ENCODE assay signal across 29 cellular contexts in genomic region chr18:66129248-66129647, GRCh38.
"Had no signal": no experiment of that assay in that cellular context is flagged by ENCODE, and none has a peak within 500 bp of the region (broad histone marks: within the 10 kb centered on the region; RNA-seq: fewer than 3 reads in every experiment).

No MANE protein-coding gene starts in this region.

- H3K4me1 Mint-ChIP-seq: activated CD4-positive, alpha-beta memory T cell treated with anti-CD3 and anti-CD28 coated beads, Interleukin-2, amount 10 ng/mL, durations not matched to agents 7 days and 5 days; activated CD4-positive, alpha-beta T cell treated with anti-CD3 and anti-CD28 coated beads for 36 hours; activated CD4-positive, alpha-beta T cell treated with anti-CD3 and anti-CD28 coated beads, Interleukin-2, amount 10 ng/mL, durations not matched to agents 24 days and 14 days; activated T-helper 17 cell treated with anti-CD3 and anti-CD28 coated beads, Interleukin-2, amount 50 U/mL, for 72 hours; central memory CD8-positive, alpha-beta T cell had no signal

- H3K27ac Mint-ChIP-seq: activated CD4-positive, alpha-beta memory T cell treated with anti-CD3 and anti-CD28 coated beads, Interleukin-2, amount 10 ng/mL, durations not matched to agents 7 days and 5 days; activated CD4-positive, alpha-beta T cell treated with anti-CD3 and anti-CD28 coated beads for 36 hours; activated CD4-positive, alpha-beta T cell treated with anti-CD3 and anti-CD28 coated beads, Interleukin-2, amount 10 ng/mL, durations not matched to agents 24 days and 14 days; activated naive CD8-positive, alpha-beta T cell; activated T-cell treated with anti-CD3 and anti-CD28 coated beads, Interleukin-2, amount 50 U/mL, for 24 hours; activated T-helper 17 cell treated with anti-CD3 and anti-CD28 coated beads, Interleukin-2, amount 50 U/mL, for 72 hours; dendritic cell treated with granulocyte-macrophage colony-stimulating factor and Interleukin-4, amounts not matched to agents 40 ng/mL and 50 ng/mL, for 4 days; effector memory CD8-positive, alpha-beta T cell had no signal

- H3K36me3 Mint-ChIP-seq: activated naive CD8-positive, alpha-beta T cell had no signal

- H3K9me3 Mint-ChIP-seq: activated CD4-positive, alpha-beta T cell treated with anti-CD3 and anti-CD28 coated beads, Interleukin-2, amount 10 ng/mL, durations not matched to agents 24 days and 14 days had no signal

- H3K4me3 ChIP-seq: coronary artery, dorsolateral prefrontal cortex, esophagus muscularis mucosa, gastroesophageal sphincter, heart right ventricle, hepatocyte had no signal

- H3K4me1 ChIP-seq: esophagus muscularis mucosa, foreskin keratinocyte, gastroesophageal sphincter, heart right ventricle had no signal

- H3K27me3 ChIP-seq: brain microvascular endothelial cell, dorsolateral prefrontal cortex, esophagus muscularis mucosa, foreskin keratinocyte, gastroesophageal sphincter, heart right ventricle, hepatocyte had no signal

- H3K4me3 Mint-ChIP-seq: activated CD4-positive, alpha-beta memory T cell treated with anti-CD3 and anti-CD28 coated beads, Interleukin-2, amount 10 ng/mL, durations not matched to agents 7 days and 5 days; activated CD4-positive, alpha-beta T cell treated with anti-CD3 and anti-CD28 coated beads for 36 hours; activated CD4-positive, alpha-beta T cell treated with anti-CD3 and anti-CD28 coated beads, Interleukin-2, amount 10 ng/mL, durations not matched to agents 24 days and 14 days; activated naive CD8-positive, alpha-beta T cell; activated T-cell treated with anti-CD3 and anti-CD28 coated beads, Interleukin-2, amount 50 U/mL, for 24 hours; activated T-helper 17 cell treated with anti-CD3 and anti-CD28 coated beads, Interleukin-2, amount 50 U/mL, for 72 hours; central memory CD8-positive, alpha-beta T cell; dendritic cell treated with granulocyte-macrophage colony-stimulating factor and Interleukin-4, amounts not matched to agents 40 ng/mL and 50 ng/mL, for 4 days; effector memory CD8-positive, alpha-beta T cell had no signal

- H3K9me3 ChIP-seq: esophagus muscularis mucosa, gastroesophageal sphincter, heart right ventricle had no signal

- ATAC-seq: activated CD4-positive, alpha-beta T cell treated with anti-CD3 and anti-CD28 coated beads for 36 hours; activated T-helper 17 cell treated with anti-CD3 and anti-CD28 coated beads, Interleukin-2, amount 50 U/mL, for 72 hours; effector memory CD8-positive, alpha-beta T cell; foreskin keratinocyte; gastroesophageal sphincter; heart right ventricle had no signal

- H3K27ac ChIP-seq: brain microvascular endothelial cell, coronary artery, dorsolateral prefrontal cortex, esophagus muscularis mucosa, foreskin keratinocyte, gastroesophageal sphincter, heart right ventricle, hepatocyte had no signal

- H3K27me3 Mint-ChIP-seq: activated CD4-positive, alpha-beta memory T cell treated with anti-CD3 and anti-CD28 coated beads, Interleukin-2, amount 10 ng/mL, durations not matched to agents 7 days and 5 days; activated CD4-positive, alpha-beta T cell treated with anti-CD3 and anti-CD28 coated beads for 36 hours; activated CD4-positive, alpha-beta T cell treated with anti-CD3 and anti-CD28 coated beads, Interleukin-2, amount 10 ng/mL, durations not matched to agents 24 days and 14 days; activated naive CD8-positive, alpha-beta T cell; activated T-cell treated with anti-CD3 and anti-CD28 coated beads, Interleukin-2, amount 50 U/mL, for 24 hours; activated T-helper 17 cell treated with anti-CD3 and anti-CD28 coated beads, Interleukin-2, amount 50 U/mL, for 72 hours; central memory CD8-positive, alpha-beta T cell; dendritic cell treated with granulocyte-macrophage colony-stimulating factor and Interleukin-4, amounts not matched to agents 40 ng/mL and 50 ng/mL, for 4 days; effector memory CD8-positive, alpha-beta T cell had no signal

- DNase-seq: activated CD4-positive, alpha-beta memory T cell treated with anti-CD3 and anti-CD28 coated beads, Interleukin-2, amount 10 ng/mL, durations not matched to agents 7 days and 5 days; activated CD4-positive, alpha-beta T cell treated with anti-CD3 and anti-CD28 coated beads for 36 hours; activated CD4-positive, alpha-beta T cell treated with anti-CD3 and anti-CD28 coated beads, Interleukin-2, amount 10 ng/mL, durations not matched to agents 24 days and 14 days; activated CD4-positive, CD25-positive, alpha-beta regulatory T cell; activated CD4-positive, CD25-positive, alpha-beta regulatory T cell treated with anti-CD3 and anti-CD28 coated beads, Interleukin-2, amount 50 U/mL, for 72 hours; activated CD8-positive, alpha-beta memory T cell treated with anti-CD3 and anti-CD28 coated beads, Interleukin-2, amount 50 U/mL, for 48 hours; activated effector memory CD4-positive, alpha-beta T cell treated with Interleukin-2 at 50 U/mL for 16 hours; activated gamma-delta T cell treated with Interleukin-2 at 50 U/mL for 16 hours; activated naive CD4-positive, alpha-beta T cell treated with anti-CD3 and anti-CD28 coated beads, Interleukin-2, amount 50 U/mL, for 16 hours; activated naive CD4-positive, alpha-beta T cell treated with Interleukin-2 at 50 U/mL for 16 hours; activated T-cell treated with anti-CD3 and anti-CD28 coated beads for 4 hours; activated T-cell treated with anti-CD3 and anti-CD28 coated beads, Interleukin-2, amount 50 U/mL, for 24 hours; amniotic stem cell; anterior cingulate cortex; brain microvascular endothelial cell; dorsolateral prefrontal cortex; effector memory CD8-positive, alpha-beta T cell; erythroblast; foreskin keratinocyte; heart right ventricle; T-helper 2 cell had no signal

- H3K36me3 ChIP-seq: brain microvascular endothelial cell, esophagus muscularis mucosa, gastroesophageal sphincter, heart right ventricle had no signal
